In the genomic region with DNA sequence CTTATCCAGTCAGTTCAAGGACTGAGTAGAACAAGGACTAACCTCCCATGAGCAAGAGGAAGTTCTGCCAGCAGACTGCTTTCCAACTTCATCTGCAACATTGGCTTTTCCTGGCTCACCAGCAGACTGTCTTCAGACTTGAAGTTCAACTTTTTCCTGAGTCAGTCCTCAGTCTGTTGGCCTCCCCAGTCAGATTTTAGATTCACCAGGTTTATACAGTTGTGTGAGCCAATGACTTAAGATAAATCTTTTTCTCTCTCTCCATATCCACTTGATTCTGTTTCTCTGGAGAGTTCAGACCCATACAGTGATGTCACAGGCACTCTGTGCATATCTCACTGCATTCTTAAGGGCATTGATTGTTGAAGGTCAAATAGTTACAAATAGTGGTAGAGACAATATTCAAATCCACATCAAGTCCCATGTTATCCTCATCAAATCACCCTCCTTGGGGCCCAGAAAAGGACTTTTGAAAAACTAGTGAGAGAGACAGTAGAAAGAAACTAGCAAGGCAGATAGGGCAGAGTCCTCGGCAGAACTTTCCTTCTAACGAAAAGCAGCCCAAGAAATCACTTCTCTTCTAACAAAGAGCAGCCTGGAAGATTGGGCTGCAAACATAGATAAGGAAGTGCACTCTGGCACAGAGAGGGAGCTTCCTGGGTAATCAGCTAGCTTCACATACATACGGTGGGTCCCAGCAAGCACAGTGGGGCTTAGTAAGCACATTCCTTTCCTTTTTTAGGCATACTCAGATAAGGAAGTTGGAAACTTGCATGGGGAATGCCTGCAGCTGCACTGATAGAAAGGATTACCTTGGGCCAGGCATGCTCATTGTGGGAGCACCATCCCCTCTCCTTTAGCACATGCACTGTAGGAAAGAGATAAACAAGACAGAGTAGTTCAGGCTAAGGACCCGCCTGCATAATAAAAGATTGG, we compare ENCODE assay signal across 1 cellular context.
TF ChIP-seq lines count a peak whose summit lies in the region.

No MANE protein-coding gene starts in this region.

TF ChIP-seq in GM23338, 12 proteins besides CTCF, POLR2A, EP300 and RAD21 (continued from another document):
- TF ChIP-seq, protein P1, sequence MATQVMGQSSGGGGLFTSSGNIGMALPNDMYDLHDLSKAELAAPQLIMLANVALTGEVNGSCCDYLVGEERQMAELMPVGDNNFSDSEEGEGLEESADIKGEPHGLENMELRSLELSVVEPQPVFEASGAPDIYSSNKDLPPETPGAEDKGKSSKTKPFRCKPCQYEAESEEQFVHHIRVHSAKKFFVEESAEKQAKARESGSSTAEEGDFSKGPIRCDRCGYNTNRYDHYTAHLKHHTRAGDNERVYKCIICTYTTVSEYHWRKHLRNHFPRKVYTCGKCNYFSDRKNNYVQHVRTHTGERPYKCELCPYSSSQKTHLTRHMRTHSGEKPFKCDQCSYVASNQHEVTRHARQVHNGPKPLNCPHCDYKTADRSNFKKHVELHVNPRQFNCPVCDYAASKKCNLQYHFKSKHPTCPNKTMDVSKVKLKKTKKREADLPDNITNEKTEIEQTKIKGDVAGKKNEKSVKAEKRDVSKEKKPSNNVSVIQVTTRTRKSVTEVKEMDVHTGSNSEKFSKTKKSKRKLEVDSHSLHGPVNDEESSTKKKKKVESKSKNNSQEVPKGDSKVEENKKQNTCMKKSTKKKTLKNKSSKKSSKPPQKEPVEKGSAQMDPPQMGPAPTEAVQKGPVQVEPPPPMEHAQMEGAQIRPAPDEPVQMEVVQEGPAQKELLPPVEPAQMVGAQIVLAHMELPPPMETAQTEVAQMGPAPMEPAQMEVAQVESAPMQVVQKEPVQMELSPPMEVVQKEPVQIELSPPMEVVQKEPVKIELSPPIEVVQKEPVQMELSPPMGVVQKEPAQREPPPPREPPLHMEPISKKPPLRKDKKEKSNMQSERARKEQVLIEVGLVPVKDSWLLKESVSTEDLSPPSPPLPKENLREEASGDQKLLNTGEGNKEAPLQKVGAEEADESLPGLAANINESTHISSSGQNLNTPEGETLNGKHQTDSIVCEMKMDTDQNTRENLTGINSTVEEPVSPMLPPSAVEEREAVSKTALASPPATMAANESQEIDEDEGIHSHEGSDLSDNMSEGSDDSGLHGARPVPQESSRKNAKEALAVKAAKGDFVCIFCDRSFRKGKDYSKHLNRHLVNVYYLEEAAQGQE (IDR thresholded peaks at IDR 0.05; ENCODE audit: unreplicated experiment): no peak
- TF ChIP-seq EZH2 (IDR thresholded peaks at IDR 0.05; ENCODE audit: low read depth, unreplicated experiment) (no peak), ZNF114 (CRISPR knock-in tag; IDR thresholded peaks at IDR 0.05) (no peak), POLR2AphosphoS5 (IDR thresholded peaks at IDR 0.05; ENCODE audit: low read depth) (no peak), JUNB (IDR thresholded peaks at IDR 0.05; ENCODE audit: unreplicated experiment) (no peak), CREB1 (CRISPR knock-in tag; IDR thresholded peaks at IDR 0.05; ENCODE audit: low read depth) (no peak), NANOG (IDR thresholded peaks at IDR 0.05; ENCODE audit: borderline replicate concordance) (no peak), EZH2phosphoT487 (IDR thresholded peaks at IDR 0.05; ENCODE audit: unreplicated experiment) (no peak)
- TF ChIP-seq, protein P2, sequence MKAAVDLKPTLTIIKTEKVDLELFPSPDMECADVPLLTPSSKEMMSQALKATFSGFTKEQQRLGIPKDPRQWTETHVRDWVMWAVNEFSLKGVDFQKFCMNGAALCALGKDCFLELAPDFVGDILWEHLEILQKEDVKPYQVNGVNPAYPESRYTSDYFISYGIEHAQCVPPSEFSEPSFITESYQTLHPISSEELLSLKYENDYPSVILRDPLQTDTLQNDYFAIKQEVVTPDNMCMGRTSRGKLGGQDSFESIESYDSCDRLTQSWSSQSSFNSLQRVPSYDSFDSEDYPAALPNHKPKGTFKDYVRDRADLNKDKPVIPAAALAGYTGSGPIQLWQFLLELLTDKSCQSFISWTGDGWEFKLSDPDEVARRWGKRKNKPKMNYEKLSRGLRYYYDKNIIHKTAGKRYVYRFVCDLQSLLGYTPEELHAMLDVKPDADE (IDR thresholded peaks at IDR 0.05): no peak
- TF ChIP-seq, protein P3, sequence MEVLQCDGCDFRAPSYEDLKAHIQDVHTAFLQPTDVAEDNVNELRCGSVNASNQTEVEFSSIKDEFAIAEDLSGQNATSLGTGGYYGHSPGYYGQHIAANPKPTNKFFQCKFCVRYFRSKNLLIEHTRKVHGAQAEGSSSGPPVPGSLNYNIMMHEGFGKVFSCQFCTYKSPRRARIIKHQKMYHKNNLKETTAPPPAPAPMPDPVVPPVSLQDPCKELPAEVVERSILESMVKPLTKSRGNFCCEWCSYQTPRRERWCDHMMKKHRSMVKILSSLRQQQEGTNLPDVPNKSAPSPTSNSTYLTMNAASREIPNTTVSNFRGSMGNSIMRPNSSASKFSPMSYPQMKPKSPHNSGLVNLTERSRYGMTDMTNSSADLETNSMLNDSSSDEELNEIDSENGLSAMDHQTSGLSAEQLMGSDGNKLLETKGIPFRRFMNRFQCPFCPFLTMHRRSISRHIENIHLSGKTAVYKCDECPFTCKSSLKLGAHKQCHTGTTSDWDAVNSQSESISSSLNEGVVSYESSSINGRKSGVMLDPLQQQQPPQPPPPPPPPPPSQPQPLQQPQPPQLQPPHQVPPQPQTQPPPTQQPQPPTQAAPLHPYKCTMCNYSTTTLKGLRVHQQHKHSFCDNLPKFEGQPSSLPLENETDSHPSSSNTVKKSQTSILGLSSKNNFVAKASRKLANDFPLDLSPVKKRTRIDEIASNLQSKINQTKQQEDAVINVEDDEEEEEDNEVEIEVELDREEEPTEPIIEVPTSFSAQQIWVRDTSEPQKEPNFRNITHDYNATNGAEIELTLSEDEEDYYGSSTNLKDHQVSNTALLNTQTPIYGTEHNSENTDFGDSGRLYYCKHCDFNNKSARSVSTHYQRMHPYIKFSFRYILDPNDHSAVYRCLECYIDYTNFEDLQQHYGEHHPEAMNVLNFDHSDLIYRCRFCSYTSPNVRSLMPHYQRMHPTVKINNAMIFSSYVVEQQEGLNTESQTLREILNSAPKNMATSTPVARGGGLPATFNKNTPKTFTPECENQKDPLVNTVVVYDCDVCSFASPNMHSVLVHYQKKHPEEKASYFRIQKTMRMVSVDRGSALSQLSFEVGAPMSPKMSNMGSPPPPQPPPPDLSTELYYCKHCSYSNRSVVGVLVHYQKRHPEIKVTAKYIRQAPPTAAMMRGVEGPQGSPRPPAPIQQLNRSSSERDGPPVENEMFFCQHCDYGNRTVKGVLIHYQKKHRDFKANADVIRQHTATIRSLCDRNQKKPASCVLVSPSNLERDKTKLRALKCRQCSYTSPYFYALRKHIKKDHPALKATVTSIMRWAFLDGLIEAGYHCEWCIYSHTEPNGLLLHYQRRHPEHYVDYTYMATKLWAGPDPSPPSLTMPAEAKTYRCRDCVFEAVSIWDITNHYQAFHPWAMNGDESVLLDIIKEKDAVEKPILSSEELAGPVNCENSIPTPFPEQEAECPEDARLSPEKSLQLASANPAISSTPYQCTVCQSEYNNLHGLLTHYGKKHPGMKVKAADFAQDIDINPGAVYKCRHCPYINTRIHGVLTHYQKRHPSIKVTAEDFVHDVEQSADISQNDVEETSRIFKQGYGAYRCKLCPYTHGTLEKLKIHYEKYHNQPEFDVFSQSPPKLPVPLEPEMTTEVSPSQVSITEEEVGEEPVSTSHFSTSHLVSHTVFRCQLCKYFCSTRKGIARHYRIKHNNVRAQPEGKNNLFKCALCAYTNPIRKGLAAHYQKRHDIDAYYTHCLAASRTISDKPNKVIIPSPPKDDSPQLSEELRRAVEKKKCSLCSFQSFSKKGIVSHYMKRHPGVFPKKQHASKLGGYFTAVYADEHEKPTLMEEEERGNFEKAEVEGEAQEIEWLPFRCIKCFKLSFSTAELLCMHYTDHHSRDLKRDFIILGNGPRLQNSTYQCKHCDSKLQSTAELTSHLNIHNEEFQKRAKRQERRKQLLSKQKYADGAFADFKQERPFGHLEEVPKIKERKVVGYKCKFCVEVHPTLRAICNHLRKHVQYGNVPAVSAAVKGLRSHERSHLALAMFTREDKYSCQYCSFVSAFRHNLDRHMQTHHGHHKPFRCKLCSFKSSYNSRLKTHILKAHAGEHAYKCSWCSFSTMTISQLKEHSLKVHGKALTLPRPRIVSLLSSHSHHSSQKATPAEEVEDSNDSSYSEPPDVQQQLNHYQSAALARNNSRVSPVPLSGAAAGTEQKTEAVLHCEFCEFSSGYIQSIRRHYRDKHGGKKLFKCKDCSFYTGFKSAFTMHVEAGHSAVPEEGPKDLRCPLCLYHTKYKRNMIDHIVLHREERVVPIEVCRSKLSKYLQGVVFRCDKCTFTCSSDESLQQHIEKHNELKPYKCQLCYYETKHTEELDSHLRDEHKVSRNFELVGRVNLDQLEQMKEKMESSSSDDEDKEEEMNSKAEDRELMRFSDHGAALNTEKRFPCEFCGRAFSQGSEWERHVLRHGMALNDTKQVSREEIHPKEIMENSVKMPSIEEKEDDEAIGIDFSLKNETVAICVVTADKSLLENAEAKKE (CRISPR knock-in tag; IDR thresholded peaks at IDR 0.05): no peak
